ENCODE assay signal across 12 cellular contexts in genomic region chr1:185735667-185736105, GRCh38. TPM values are rescaled to one million over a fixed set of nuclear protein-coding genes. Genes with fewer than 3 reads are reported as not detected.
DNase-seq lines count a peak whose midpoint lies in the region; TF ChIP-seq lines count a peak whose summit lies in the region.
"Had no signal": no experiment of that assay in that cellular context is flagged by ENCODE, and none has a peak within 500 bp of the region (broad histone marks: within the 10 kb centered on the region; RNA-seq: fewer than 3 reads in every experiment).

No MANE protein-coding gene starts in this region.

- 38% methylated on average over 4 of the region's 4 CpGs for WGBS in hepatocyte (ENCODE audit: low lambda C conversion rate, missing lambda C conversion rate)

- TF ChIP-seq CTCF in GM06990 (IDR thresholded peaks at IDR 0.05; ENCODE audit: insufficient read depth, low read length, poor library complexity, severe bottlenecking) (no peak), hepatocyte (IDR thresholded peaks at IDR 0.05; ENCODE audit: poor library complexity) (no peak)

- DNase-seq in GM06990 (ENCODE audit: extremely low read depth, insufficient read length) = no peak
- DNase-seq in SJSA1 (ENCODE audit: low read depth in 1 of 2, low spot score in 2 of 2) = peak in 1 of 2 experiments; percentile 22
- no peak for DNase-seq in hepatocyte (ENCODE audit: low spot score)
- DNase-seq in skeletal muscle cell (ENCODE audit: low read depth) = no peak
- no peak for DNase-seq in NCI-H2029 treated with DMSO at 0.1 percent for 48 hours (lab: John Stamatoyannopoulos, UW)
- no peak for DNase-seq in ureter (ENCODE audit: low spot score)
- no peak for DNase-seq in cerebellar nuclear complex (lab: John Stamatoyannopoulos, UW)
- no peak for DNase-seq in islet precursor cell
- DNase-seq: caudate nucleus; DND-41; NCI-H1105; stimulated activated CD8-positive, alpha-beta memory T cell treated with anti-CD3 and anti-CD28 coated beads, Interleukin-4, amount 100 ng/mL, for 48 hours had no signal

- H3K79me2 ChIP-seq in hepatocyte = no peaks in the 10 kb centered on the region

- no peak overlapping the region for H3K27ac ChIP-seq in SJSA1
- no peak overlapping the region for H3K27ac ChIP-seq in hepatocyte

- H3K9me2 ChIP-seq in hepatocyte (replicated peaks; ENCODE audit: insufficient read depth) = no peaks in the 10 kb centered on the region

- no peaks in the 10 kb centered on the region for H4K20me1 ChIP-seq in hepatocyte (ENCODE audit: insufficient read depth, poor library complexity, severe bottlenecking)

- H3K9me3 ChIP-seq in SJSA1 (replicated peaks) (no peaks in the 10 kb centered on the region), hepatocyte (ENCODE audit: low read depth) (no peaks in the 10 kb centered on the region)

- H3K36me3 ChIP-seq in GM06990 (ENCODE audit: control insufficient read depth, insufficient read depth, low read length) (no peaks in the 10 kb centered on the region), SJSA1 (no peaks in the 10 kb centered on the region), hepatocyte (replicated peaks; ENCODE audit: insufficient read depth, low read depth) (no peaks in the 10 kb centered on the region)

- H3K4me1 ChIP-seq in SJSA1 (replicated peaks) (peaks cover 18% of the 10 kb centered on the region), hepatocyte (ENCODE audit: insufficient read depth) (no peaks in the 10 kb centered on the region)

- peak overlapping the region; percentile 93 for H3K4me2 ChIP-seq in hepatocyte

- H3K4me3 ChIP-seq in GM06990 (replicated peaks; ENCODE audit: low read depth, low read length) = peak overlapping the region; percentile 3; the same call in 1 of the 2 replicates
- H3K4me3 ChIP-seq in SJSA1 = peak overlapping the region; percentile 49
- peak overlapping the region; percentile 56 for H3K4me3 ChIP-seq in hepatocyte
- peak overlapping the region; percentile 15 for H3K4me3 ChIP-seq in skeletal muscle cell (ENCODE audit: low read depth, low read length)

- H3K27me3 ChIP-seq in GM06990 (replicated peaks; ENCODE audit: control insufficient read depth, insufficient read depth, low read length) = no peaks in the 10 kb centered on the region; the same call in 1 of the 2 replicates
- no peaks in the 10 kb centered on the region for H3K27me3 ChIP-seq in SJSA1 (replicated peaks)
- H3K27me3 ChIP-seq in hepatocyte = peaks cover 5% of the 10 kb centered on the region

- peak overlapping the region; percentile 3 for H2AFZ ChIP-seq in hepatocyte

RNA-seq across cellular contexts. Expression of gene HMCN1, which starts 1.5 kb away (rescaled TPM):
- total RNA-seq in SJSA1 (2014; rRNA removed; shearing (Covaris generic)) = 11.9 and 21.4 TPM in 2 replicates
- 13.4 and 14.2 TPM in 2 replicates for total RNA-seq in hepatocyte
- polyA plus RNA-seq in hepatocyte = 2.0 and 2.3 TPM in 2 replicates
- total RNA-seq in ureter = 4.7 TPM

Comparison
In these comparisons a context has a peak if more than half of its experiments do, and no peak if none do; other contexts are left out.
1. H3K4me3 ChIP-seq: peak in every context shown above with its lines; median percentile 56 in hepatocyte; 49 in SJSA1; 15 in skeletal muscle cell; 3 in GM06990.